12 cellular contexts compared by ENCODE assay signal in genomic region chr20:48928832-48929725, GRCh38. TPM values are rescaled to one million over a fixed set of nuclear protein-coding genes. Genes with fewer than 3 reads are reported as not detected.
DNase-seq lines count a peak whose midpoint lies in the region; ATAC-seq and TF ChIP-seq lines count a peak whose summit lies in the region.
"Had no signal": no experiment of that assay in that cellular context is flagged by ENCODE, and none has a peak within 500 bp of the region (broad histone marks: within the 10 kb centered on the region; RNA-seq: fewer than 3 reads in every experiment).

No MANE protein-coding gene starts in this region.

- ATAC-seq in Right ventricle myocardium inferior (peak; percentile 61), gastroesophageal sphincter (peak; percentile 73), esophagus mucosa (no peak), GM21367 (IDR thresholded peaks at IDR 0.05; ENCODE audit: unreplicated experiment) (no peak)
- ATAC-seq: activated CD8-positive, alpha-beta T cell treated with anti-CD3 and anti-CD28 coated beads, Interleukin-2, amount 10 ng/mL, durations not matched to agents 7 days and 5 days had no signal

- peaks cover 85% of the 10 kb centered on the region for H3K79me2 ChIP-seq in parathyroid adenoma

- TF ChIP-seq EP300 in gastroesophageal sphincter (IDR thresholded peaks at IDR 0.05), result no peak

- H3K9me3 ChIP-seq in gastroesophageal sphincter (no peaks in the 10 kb centered on the region), parathyroid adenoma (ENCODE audit: control insufficient read depth, low read length) (no peaks in the 10 kb centered on the region)

- 12 to 25% methylated on average over 3 of the region's 3 CpGs for WGBS in gastroesophageal sphincter (ENCODE audit: low coverage in 1 of 2), 2 donors

- TF ChIP-seq CTCF in gastroesophageal sphincter (IDR thresholded peaks at IDR 0.05), result no peak
- TF ChIP-seq CTCF in parathyroid adenoma (IDR thresholded peaks at IDR 0.05), result no peak

- intact Hi-C loops in Right ventricle myocardium inferior (cut with DNase I), result no loop called here
- intact Hi-C loops in cardiac septum (cut with DNase I), result no loop called here

- H3K4me2 ChIP-seq in parathyroid adenoma (ENCODE audit: low read length), result peak overlapping the region; percentile 10

- no peak overlapping the region for H2AFZ ChIP-seq in parathyroid adenoma

- no peak overlapping the region for H3K9ac ChIP-seq in parathyroid adenoma

- H3K4me3 ChIP-seq in gastroesophageal sphincter (peak overlapping the region in 1 of 2 donors; percentile 3), parathyroid adenoma (ENCODE audit: low read depth, low read length) (no peak overlapping the region)

- H3K4me1 ChIP-seq in gastroesophageal sphincter (peaks cover 0 to 97% (median 26%) of the 10 kb centered on the region in 3 donors), parathyroid adenoma (peaks cover 42% of the 10 kb centered on the region)

- no peaks in the 10 kb centered on the region for H3K27me3 ChIP-seq in gastroesophageal sphincter
- no peaks in the 10 kb centered on the region for H3K27me3 ChIP-seq in parathyroid adenoma (ENCODE audit: control insufficient read depth, insufficient read depth, low read length)

- no peak for TF ChIP-seq POLR2A in gastroesophageal sphincter (IDR thresholded peaks at IDR 0.05)

- DNase-seq in Right ventricle myocardium inferior (ENCODE audit: missing footprints) (no peak), cardiac septum (ENCODE audit: low spot score) (no peak), retina (no peak), NOMO-1 treated with dmso at 0.1 percent for 144 hours (lab: John Stamatoyannopoulos, UW; ENCODE audit: unreplicated experiment) (no peak)
- DNase-seq: activated CD8-positive, alpha-beta T cell treated with anti-CD3 and anti-CD28 coated beads, Interleukin-2, amount 10 ng/mL, durations not matched to agents 7 days and 5 days; head of caudate nucleus; naive thymus-derived CD4-positive, alpha-beta T cell; NCI-H69 had no signal

- no peaks in the 10 kb centered on the region for H3K36me3 ChIP-seq in gastroesophageal sphincter
- H3K36me3 ChIP-seq in parathyroid adenoma (ENCODE audit: control insufficient read depth, insufficient read depth, low read length), result no peaks in the 10 kb centered on the region

- H3K27ac ChIP-seq in gastroesophageal sphincter, result peak overlapping the region; percentile 74 to 86 (median 84)
- peak overlapping the region; percentile 40 for H3K27ac ChIP-seq in parathyroid adenoma

RNA-seq across cellular contexts. Expression of gene ARFGEF2, which starts 7.6 kb away (rescaled TPM):
- total RNA-seq in Right ventricle myocardium inferior, result 39.1 TPM
- 37.0 TPM for total RNA-seq in cardiac septum
- 100 to 1,000 TPM in 1 of 4 donors, 10 to 100 TPM in 3; 42.6 to 101 (median 51.3) TPM for total RNA-seq in gastroesophageal sphincter
- total RNA-seq in esophagus mucosa, result 22.6 TPM

Comparison
In these comparisons a context has a peak if more than half of its experiments do, and no peak if none do; other contexts are left out.
1. ATAC-seq: peak in Right ventricle myocardium inferior (single experiment) and gastroesophageal sphincter (single experiment); none in esophagus mucosa (single experiment) and GM21367 (single experiment).